Comparison of ENCODE assay signal across 24 cellular contexts in the genomic region with DNA sequence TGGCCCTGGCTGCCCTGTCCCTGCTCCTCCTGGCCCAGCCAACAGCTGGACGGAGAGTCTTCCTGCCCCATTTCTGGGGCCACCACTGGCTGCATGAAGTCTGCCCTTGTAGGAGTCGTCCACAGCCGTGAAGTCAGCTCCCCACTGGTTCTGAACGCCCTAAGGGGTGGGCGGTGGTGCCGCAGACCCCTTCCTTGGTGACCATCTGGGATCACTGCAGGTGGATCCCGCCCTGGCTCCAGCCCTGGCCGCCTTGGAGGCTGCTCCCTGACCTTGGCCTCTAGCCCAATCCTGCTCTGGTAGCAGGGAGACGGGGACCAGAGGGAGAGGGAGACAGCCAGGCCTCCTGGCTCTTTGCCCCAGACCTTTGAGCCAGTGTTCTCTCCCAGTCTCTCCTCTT. TPM values are rescaled to one million over a fixed set of nuclear protein-coding genes. Genes with fewer than 3 reads are reported as not detected.
DNase-seq lines count a peak whose midpoint lies in the region; ATAC-seq and TF ChIP-seq lines count a peak whose summit lies in the region.
"Had no signal": no experiment of that assay in that cellular context is flagged by ENCODE, and none has a peak within 500 bp of the region (broad histone marks: within the 10 kb centered on the region; RNA-seq: fewer than 3 reads in every experiment).

No MANE protein-coding gene starts in this region.

- H3K9me3 ChIP-seq in neuronal stem cell (replicated peaks in 1 of 2; ENCODE audit: control insufficient read depth in 2 of 2, insufficient read depth in 1 of 2, low read depth in 1 of 2, low read length in 2 of 2) (no peaks in the 10 kb centered on the region), Peyer's patch (no peaks in the 10 kb centered on the region)
- H3K9me3 ChIP-seq: BE2C, BLaER1 had no signal

- no peak overlapping the region for H2AFZ ChIP-seq in neuronal stem cell (ENCODE audit: low read length)

- H3K36me3 ChIP-seq in neuronal stem cell (replicated peaks in 1 of 2; ENCODE audit: control insufficient read depth in 2 of 2, insufficient read depth in 2 of 2, low read length in 2 of 2) (peaks cover 0 to 73% of the 10 kb centered on the region in 2 donors), Peyer's patch (no peaks in the 10 kb centered on the region)

- no peak overlapping the region for H2AK5ac ChIP-seq in neuronal stem cell (ENCODE audit: low read depth, low read length)

- no peak overlapping the region for H2BK120ac ChIP-seq in neuronal stem cell (ENCODE audit: low read depth, low read length)

- no peak overlapping the region for H3K14ac ChIP-seq in neuronal stem cell (ENCODE audit: low read length)

- no peak overlapping the region for H3K4me3 ChIP-seq in neuronal stem cell (ENCODE audit: low read length in 2 of 2)
- H3K4me3 ChIP-seq in Peyer's patch, result no peak overlapping the region
- H3K4me3 ChIP-seq: BLaER1, GM12878 had no signal

- H2BK15ac ChIP-seq in neuronal stem cell (ENCODE audit: low read length), result peak overlapping the region; percentile 40

- H4K8ac ChIP-seq in neuronal stem cell (ENCODE audit: low read depth, low read length), result no peak overlapping the region

- no peak overlapping the region for H3K23ac ChIP-seq in neuronal stem cell (ENCODE audit: low read depth, low read length, poor library complexity)

- ATAC-seq in left colon, result no peak
- ATAC-seq: GM12878 had no signal

- H2BK5ac ChIP-seq in neuronal stem cell (ENCODE audit: low read length), result peak overlapping the region; percentile 58

- no peak overlapping the region for H2BK12ac ChIP-seq in neuronal stem cell (ENCODE audit: low read length)

- H3K9ac ChIP-seq in neuronal stem cell (ENCODE audit: low read depth, low read length, poor library complexity), result no peak overlapping the region
- H3K9ac ChIP-seq: BLaER1 had no signal

- intact Hi-C loops in left colon (cut with DNase I, micrococcal nuclease), result no loop called here

- TF ChIP-seq CTCF in VCaP (conservative IDR thresholded peaks at IDR 0.05) (no peak), Peyer's patch (IDR thresholded peaks at IDR 0.05) (no peak)

- peaks cover 2% of the 10 kb centered on the region for H3K79me1 ChIP-seq in neuronal stem cell (ENCODE audit: low read depth, low read length)

- H3K27me3 ChIP-seq in neuronal stem cell (ENCODE audit: control insufficient read depth in 3 of 3, insufficient read depth in 3 of 3, low read depth in 1 of 3, low read length in 3 of 3) (no peaks in the 10 kb centered on the region), Peyer's patch (no peaks in the 10 kb centered on the region)
- H3K27me3 ChIP-seq: BE2C, BLaER1 had no signal

- no peak overlapping the region for H4K91ac ChIP-seq in neuronal stem cell (ENCODE audit: low read depth, low read length, poor library complexity)

- no peak overlapping the region for H3K4ac ChIP-seq in neuronal stem cell (ENCODE audit: low read length)

- DNase-seq in neuronal stem cell (ENCODE audit: low spot score) (no peak), Peyer's patch (no peak), left colon (no peak)
- no peak for DNase-seq in stimulated activated CD4-positive, alpha-beta T cell treated with anti-CD3 and anti-CD28 coated beads, Interleukin-2, amount 100 ng/mL, for 48 hours
- DNase-seq: 8988T; ACHN; BE2C; C1 segment of cervical spinal cord; CD4-positive, alpha-beta memory T cell; CD4-positive, CD25-positive, alpha-beta regulatory T cell; CD8-positive, alpha-beta memory T cell; COR-L47; DMS 273 treated with DMSO at 0.1 percent for 48 hours; DMS153; DMS53; DMS79; DND-41; EL; GDM1 had no signal

- H3K27ac ChIP-seq in VCaP, result peak overlapping the region; percentile 98; the same call in 1 of the 2 replicates
- H3K27ac ChIP-seq in angular gyrus (ENCODE audit: low read depth, low read length), result peak overlapping the region; percentile 4
- H3K27ac ChIP-seq in neuronal stem cell (replicated peaks; ENCODE audit: low read length), result no peak overlapping the region
- no peak overlapping the region for H3K27ac ChIP-seq in Peyer's patch
- H3K27ac ChIP-seq: BLaER1 had no signal

- H3K18ac ChIP-seq in neuronal stem cell (ENCODE audit: low read length), result no peak overlapping the region

- WGBS in neuronal stem cell (ENCODE audit: extremely low coverage in 2 of 2, insufficient read length in 2 of 2, insufficient replicate concordance in 1 of 2), 2 donors, result no CpG with 5 or more reads among the region's 9 CpGs

- no peak for TF ChIP-seq POLR2A in Peyer's patch (IDR thresholded peaks at IDR 0.05)

- no peak overlapping the region for H3K4me2 ChIP-seq in neuronal stem cell (ENCODE audit: insufficient read depth, low read length, poor library complexity, severe bottlenecking)
- H3K4me2 ChIP-seq: BLaER1 had no signal

- no peaks in the 10 kb centered on the region for H3K4me1 ChIP-seq in neuronal stem cell (ENCODE audit: control insufficient read depth in 2 of 2, insufficient read depth in 1 of 2, low read depth in 1 of 2, low read length in 2 of 2)
- no peaks in the 10 kb centered on the region for H3K4me1 ChIP-seq in Peyer's patch

RNA-seq across cellular contexts. Expression of a gene that starts 35.4 kb away (rescaled TPM):
- 5.6 TPM for polyA plus RNA-seq in neuronal stem cell (2013, experiment 1 of 2)
- 5.4 TPM for polyA plus RNA-seq in neuronal stem cell (2013, experiment 2 of 2)
- 1 to 10 TPM in 1 of 4 donors, under 1 TPM in 2, not detected in 1; 0.27 to 6.6 (median 0.47) TPM for total RNA-seq in Peyer's patch
- total RNA-seq in left colon, result under 1 TPM; 0.36 to 0.46 TPM
- total RNA-seq: CD4-positive, CD25-positive, alpha-beta regulatory T cell had no signal
- polyA plus RNA-seq: CD14-positive monocyte; CD4-positive, CD25-positive, alpha-beta regulatory T cell; GM12878 had no signal

Comparison
In these comparisons a context has a peak if more than half of its experiments do, and no peak if none do; other contexts are left out.
1. H3K27ac ChIP-seq: peak in VCaP (single experiment) and angular gyrus (single experiment); none in neuronal stem cell (single experiment) and Peyer's patch (0 of 4).